In the genomic region with DNA sequence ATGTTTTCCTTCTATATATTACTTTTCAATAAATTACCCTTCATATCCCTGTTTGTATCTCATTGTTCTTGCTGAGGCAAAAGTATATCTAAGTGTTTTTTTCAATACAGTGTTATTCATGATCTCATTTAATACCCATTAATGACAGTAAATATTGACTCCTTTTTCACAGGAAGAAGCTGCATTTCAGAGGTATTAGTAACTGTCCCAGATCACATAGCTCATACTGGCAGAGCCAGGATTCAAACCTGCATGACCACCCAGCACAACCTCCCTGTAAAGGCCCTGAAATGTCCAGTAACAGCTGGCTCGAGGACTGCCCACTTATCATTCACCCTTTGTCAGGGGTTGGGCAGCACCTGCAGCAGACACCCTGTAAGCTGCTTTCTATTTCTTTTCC, we compare ENCODE assay signal across 19 cellular contexts.
A peak's percentile ranks its signal among the peaks of the same experiment; 100 is the strongest.
DNase-seq lines count a peak whose midpoint lies in the region; ATAC-seq and TF ChIP-seq lines count a peak whose summit lies in the region.
"Had no signal": no experiment of that assay in that cellular context is flagged by ENCODE, and none has a peak within 500 bp of the region (broad histone marks: within the 10 kb centered on the region; RNA-seq: fewer than 3 reads in every experiment).

No MANE protein-coding gene starts in this region.

- peak overlapping the region; percentile 24; the same call in 1 of the 2 replicates for H2AFZ ChIP-seq in OCI-LY1 (ENCODE audit: low read length)

- DNase-seq in EH (ENCODE audit: low read depth), result peak; percentile 11
- DNase-seq in iris pigment epithelial cell (ENCODE audit: low read depth), result peak; percentile 19
- DNase-seq in activated naive CD4-positive, alpha-beta T cell treated with anti-CD3 and anti-CD28 coated beads for 36 hours, result no peak
- DNase-seq in stimulated activated CD4-positive, alpha-beta T cell treated with anti-CD3 and anti-CD28 coated beads, Interleukin-4, amount 100 ng/mL, for 24 hours, result no peak
- no peak for DNase-seq in activated T-helper 1 cell treated with anti-CD3 and anti-CD28 coated beads, Interleukin-12 subunit alpha, Interleukin-12 subunit beta, Interleukin-2, Interleukin-4 antibody, amounts not matched to agents 30 ng/mL and 10 ng/mL and 1 ng/mL, durations not matched to agents 14 hours and 24 hours and 36 hours (ENCODE audit: low spot score)
- DNase-seq: esophagus squamous epithelium, NCI-H1048, NCI-H2081 treated with DMSO at 0.1 percent for 48 hours, NCI-H510A, T-helper 1 cell had no signal

- no peaks in the 10 kb centered on the region for H3K27me3 Mint-ChIP-seq in activated naive CD4-positive, alpha-beta T cell treated with anti-CD3 and anti-CD28 coated beads for 36 hours (ENCODE audit: low read depth)
- H3K27me3 Mint-ChIP-seq in stimulated activated memory B cell treated with anti-CD40 and anti-IgM and Interleukin-4, amounts not matched to agents 10 μg/mL and 1 μg/mL and 100 μg/mL, for 72 hours, result peaks cover 6% of the 10 kb centered on the region
- no peaks in the 10 kb centered on the region for H3K27me3 Mint-ChIP-seq in activated T-helper 1 cell treated with anti-CD3 and anti-CD28 coated beads, Interleukin-12 subunit alpha, Interleukin-12 subunit beta, Interleukin-2, Interleukin-4 antibody, amounts not matched to agents 30 ng/mL and 10 ng/mL and 1 ng/mL, durations not matched to agents 14 hours and 24 hours and 36 hours (ENCODE audit: insufficient read depth)

- H3K36me3 ChIP-seq in OCI-LY1 (ENCODE audit: insufficient read depth, low read length), result no peaks in the 10 kb centered on the region
- H3K36me3 ChIP-seq: esophagus squamous epithelium, suprapubic skin, vagina had no signal

- intact Hi-C loops in activated naive CD4-positive, alpha-beta T cell treated with anti-CD3 and anti-CD28 coated beads for 36 hours (cut with micrococcal nuclease), result no loop called here
- intact Hi-C loops in activated T-helper 1 cell treated with anti-CD3 and anti-CD28 coated beads, Interleukin-12 subunit alpha, Interleukin-12 subunit beta, Interleukin-2, Interleukin-4 antibody, amounts not matched to agents 30 ng/mL and 10 ng/mL and 1 ng/mL, durations not matched to agents 14 hours and 24 hours and 36 hours (cut with micrococcal nuclease), result no loop called here

- H3K4me1 Mint-ChIP-seq in activated naive CD4-positive, alpha-beta T cell treated with anti-CD3 and anti-CD28 coated beads for 36 hours (ENCODE audit: low read depth), result no peaks in the 10 kb centered on the region
- no peaks in the 10 kb centered on the region for H3K4me1 Mint-ChIP-seq in stimulated activated memory B cell treated with anti-CD40 and anti-IgM and Interleukin-4, amounts not matched to agents 10 μg/mL and 1 μg/mL and 100 μg/mL, for 72 hours
- H3K4me1 Mint-ChIP-seq in activated T-helper 1 cell treated with anti-CD3 and anti-CD28 coated beads, Interleukin-12 subunit alpha, Interleukin-12 subunit beta, Interleukin-2, Interleukin-4 antibody, amounts not matched to agents 30 ng/mL and 10 ng/mL and 1 ng/mL, durations not matched to agents 14 hours and 24 hours and 36 hours (ENCODE audit: low read depth), result no peaks in the 10 kb centered on the region

- no peak overlapping the region for H3K4me3 Mint-ChIP-seq in activated naive CD4-positive, alpha-beta T cell treated with anti-CD3 and anti-CD28 coated beads for 36 hours
- H3K4me3 Mint-ChIP-seq in stimulated activated memory B cell treated with anti-CD40 and anti-IgM and Interleukin-4, amounts not matched to agents 10 μg/mL and 1 μg/mL and 100 μg/mL, for 72 hours, result no peak overlapping the region
- H3K4me3 Mint-ChIP-seq in activated T-helper 1 cell treated with anti-CD3 and anti-CD28 coated beads, Interleukin-12 subunit alpha, Interleukin-12 subunit beta, Interleukin-2, Interleukin-4 antibody, amounts not matched to agents 30 ng/mL and 10 ng/mL and 1 ng/mL, durations not matched to agents 14 hours and 24 hours and 36 hours, result no peak overlapping the region
- H3K4me3 Mint-ChIP-seq: natural killer cell treated with Interleukin-12 subunit alpha and Interleukin-12 subunit beta and Interleukin-15 and Interleukin-18, amount 100 ng/mL, for 72 hours had no signal

- TF ChIP-seq CTCF in OCI-LY1 (IDR thresholded peaks at IDR 0.05; ENCODE audit: low read length), result no peak

- H3K4me1 ChIP-seq in OCI-LY1 (ENCODE audit: insufficient read depth, low read length, severe bottlenecking), result peaks cover 5% of the 10 kb centered on the region
- H3K4me1 ChIP-seq: esophagus squamous epithelium, suprapubic skin, vagina had no signal

- peaks cover 4% of the 10 kb centered on the region for H3K9me3 Mint-ChIP-seq in activated naive CD4-positive, alpha-beta T cell treated with anti-CD3 and anti-CD28 coated beads for 36 hours
- H3K9me3 Mint-ChIP-seq in stimulated activated memory B cell treated with anti-CD40 and anti-IgM and Interleukin-4, amounts not matched to agents 10 μg/mL and 1 μg/mL and 100 μg/mL, for 72 hours, result peaks cover 8% of the 10 kb centered on the region
- H3K9me3 Mint-ChIP-seq in activated T-helper 1 cell treated with anti-CD3 and anti-CD28 coated beads, Interleukin-12 subunit alpha, Interleukin-12 subunit beta, Interleukin-2, Interleukin-4 antibody, amounts not matched to agents 30 ng/mL and 10 ng/mL and 1 ng/mL, durations not matched to agents 14 hours and 24 hours and 36 hours, result peaks cover 6% of the 10 kb centered on the region
- H3K9me3 Mint-ChIP-seq: natural killer cell treated with Interleukin-12 subunit alpha and Interleukin-12 subunit beta and Interleukin-15 and Interleukin-18, amount 100 ng/mL, for 72 hours had no signal

- peak; percentile 62 for ATAC-seq in HG02798 (IDR thresholded peaks at IDR 0.05; ENCODE audit: poor library complexity, unreplicated experiment)
- no peak for ATAC-seq in stimulated activated memory B cell treated with anti-CD40 and anti-IgM and Interleukin-4, amounts not matched to agents 10 μg/mL and 1 μg/mL and 100 μg/mL, for 72 hours
- ATAC-seq: activated naive CD4-positive, alpha-beta T cell treated with anti-CD3 and anti-CD28 coated beads, Interleukin-2, amount 50 U/mL, for 72 hours; natural killer cell treated with Interleukin-12 subunit alpha and Interleukin-12 subunit beta and Interleukin-15 and Interleukin-18, amount 100 ng/mL, for 72 hours; sciatic nerve had no signal

- H3K4me3 ChIP-seq in OCI-LY1 (ENCODE audit: low read depth, low read length, poor library complexity, severe bottlenecking), result no peak overlapping the region
- H3K4me3 ChIP-seq: esophagus squamous epithelium, suprapubic skin, vagina had no signal

- H3K4me2 ChIP-seq in OCI-LY1 (ENCODE audit: low read length), result no peak overlapping the region
- H3K4me2 ChIP-seq: KMS-11 had no signal

- H3K9me3 ChIP-seq in OCI-LY1 (ENCODE audit: low read length), result no peaks in the 10 kb centered on the region; the same call in 1 of the 2 replicates
- H3K9me3 ChIP-seq: suprapubic skin, vagina had no signal

- H3K79me2 ChIP-seq in OCI-LY1 (ENCODE audit: insufficient read depth, low read length), result no peaks in the 10 kb centered on the region

- CTCF ChIA-PET in activated naive CD4-positive, alpha-beta T cell treated with anti-CD3 and anti-CD28 coated beads for 36 hours (lab: Charles Lee), result interaction anchor here (1.1 kb wide), 1 partner anchor 273 kb away, joined by 4 read pairs; no protein-coding TSS in a partner anchor

- no peak overlapping the region for H3K9ac ChIP-seq in OCI-LY1 (ENCODE audit: low read length)
- H3K9ac ChIP-seq: KMS-11 had no signal

- no peaks in the 10 kb centered on the region for H3K36me3 Mint-ChIP-seq in activated naive CD4-positive, alpha-beta T cell treated with anti-CD3 and anti-CD28 coated beads for 36 hours (ENCODE audit: low read depth)
- H3K36me3 Mint-ChIP-seq in stimulated activated memory B cell treated with anti-CD40 and anti-IgM and Interleukin-4, amounts not matched to agents 10 μg/mL and 1 μg/mL and 100 μg/mL, for 72 hours, result no peaks in the 10 kb centered on the region
- H3K36me3 Mint-ChIP-seq in activated T-helper 1 cell treated with anti-CD3 and anti-CD28 coated beads, Interleukin-12 subunit alpha, Interleukin-12 subunit beta, Interleukin-2, Interleukin-4 antibody, amounts not matched to agents 30 ng/mL and 10 ng/mL and 1 ng/mL, durations not matched to agents 14 hours and 24 hours and 36 hours (ENCODE audit: low read depth), result no peaks in the 10 kb centered on the region
- H3K36me3 Mint-ChIP-seq: natural killer cell treated with Interleukin-12 subunit alpha and Interleukin-12 subunit beta and Interleukin-15 and Interleukin-18, amount 100 ng/mL, for 72 hours had no signal

- H3K27me3 ChIP-seq in OCI-LY1 (ENCODE audit: insufficient read depth, low read length), result no peaks in the 10 kb centered on the region
- H3K27me3 ChIP-seq: esophagus squamous epithelium, suprapubic skin, vagina had no signal

- no peak overlapping the region for H3K27ac Mint-ChIP-seq in activated naive CD4-positive, alpha-beta T cell treated with anti-CD3 and anti-CD28 coated beads for 36 hours
- H3K27ac Mint-ChIP-seq in stimulated activated memory B cell treated with anti-CD40 and anti-IgM and Interleukin-4, amounts not matched to agents 10 μg/mL and 1 μg/mL and 100 μg/mL, for 72 hours, result no peak overlapping the region
- H3K27ac Mint-ChIP-seq in activated T-helper 1 cell treated with anti-CD3 and anti-CD28 coated beads, Interleukin-12 subunit alpha, Interleukin-12 subunit beta, Interleukin-2, Interleukin-4 antibody, amounts not matched to agents 30 ng/mL and 10 ng/mL and 1 ng/mL, durations not matched to agents 14 hours and 24 hours and 36 hours, result no peak overlapping the region
- H3K27ac Mint-ChIP-seq: activated naive CD4-positive, alpha-beta T cell treated with anti-CD3 and anti-CD28 coated beads, Interleukin-2, amount 50 U/mL, for 72 hours; natural killer cell treated with Interleukin-12 subunit alpha and Interleukin-12 subunit beta and Interleukin-15 and Interleukin-18, amount 100 ng/mL, for 72 hours had no signal

- no peaks in the 10 kb centered on the region for H3F3A ChIP-seq in OCI-LY1 (ENCODE audit: insufficient read depth, low read length)

- no peaks in the 10 kb centered on the region for H4K20me1 ChIP-seq in OCI-LY1 (ENCODE audit: insufficient read depth, low read length)

- no peak overlapping the region for H3K27ac ChIP-seq in OCI-LY1 (ENCODE audit: low read depth, low read length, poor library complexity, severe bottlenecking)
- H3K27ac ChIP-seq: esophagus squamous epithelium, KMS-11, suprapubic skin, vagina had no signal

- H3K9me2 ChIP-seq in OCI-LY1 (ENCODE audit: low read depth, low read length), result no peaks in the 10 kb centered on the region

Comparison
In these comparisons a context has a peak if more than half of its experiments do, and no peak if none do; other contexts are left out.
1. DNase-seq: peak in EH (single experiment) and iris pigment epithelial cell (single experiment); none in activated naive CD4-positive, alpha-beta T cell treated with anti-CD3 and anti-CD28 coated beads for 36 hours (single experiment), stimulated activated CD4-positive, alpha-beta T cell treated with anti-CD3 and anti-CD28 coated beads, Interleukin-4, amount 100 ng/mL, for 24 hours (single experiment) and activated T-helper 1 cell treated with anti-CD3 and anti-CD28 coated beads, Interleukin-12 subunit alpha, Interleukin-12 subunit beta, Interleukin-2, Interleukin-4 antibody, amounts not matched to agents 30 ng/mL and 10 ng/mL and 1 ng/mL, durations not matched to agents 14 hours and 24 hours and 36 hours (single experiment).